Comparison of ENCODE assay signal across 8 cellular contexts in the genomic region with DNA sequence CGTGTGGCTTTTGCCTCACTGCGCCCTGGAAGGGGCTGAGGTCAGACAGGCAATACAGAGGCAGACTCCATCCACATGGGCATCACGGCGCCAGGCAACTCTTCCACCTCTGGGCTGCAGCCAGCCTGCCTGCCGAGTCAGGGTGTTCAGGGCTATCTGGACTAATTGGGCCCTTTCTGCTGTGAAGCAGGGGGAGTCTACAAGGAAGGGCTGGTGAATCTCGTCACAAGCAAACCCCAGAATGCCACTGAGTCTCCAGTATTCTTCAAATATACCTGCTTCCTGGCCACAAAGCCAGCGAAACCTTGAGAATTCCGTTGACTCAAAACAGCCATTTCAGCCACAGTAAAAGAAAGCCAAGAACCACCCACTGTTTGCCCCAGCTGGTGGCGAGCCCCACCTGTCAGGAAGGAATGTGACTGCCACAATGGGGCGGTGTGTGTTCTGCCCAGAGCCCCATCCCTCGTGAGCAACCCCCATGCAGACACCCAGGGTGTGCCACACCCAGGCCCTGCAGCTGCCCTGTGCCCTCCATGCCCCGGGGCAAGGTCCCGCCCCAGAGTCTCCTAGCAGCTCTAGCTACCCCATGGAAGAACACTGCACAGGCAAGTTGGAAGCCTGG.
A peak's percentile ranks its signal among the peaks of the same experiment; 100 is the strongest.
DNase-seq lines count a peak whose midpoint lies in the region; ATAC-seq and TF ChIP-seq lines count a peak whose summit lies in the region.

No MANE protein-coding gene starts in this region.

- H3K4me3 Mint-ChIP-seq in activated T-cell treated with anti-CD3 and anti-CD28 coated beads, Interleukin-2, amount 50 U/mL, for 72 hours: peak overlapping the region; percentile 46 to 56
- no peak overlapping the region for H3K4me3 Mint-ChIP-seq in neural progenitor cell
- H3K4me3 Mint-ChIP-seq in HFFc6: no peak overlapping the region

- H3K36me3 Mint-ChIP-seq in activated T-cell treated with anti-CD3 and anti-CD28 coated beads, Interleukin-2, amount 50 U/mL, for 72 hours (ENCODE audit: insufficient read depth in 2 of 2): no peaks in the 10 kb centered on the region
- peaks cover 7% of the 10 kb centered on the region for H3K36me3 Mint-ChIP-seq in neural progenitor cell
- H3K36me3 Mint-ChIP-seq in HFFc6 (ENCODE audit: low read depth): no peaks in the 10 kb centered on the region

- TF ChIP-seq CTCF in neural progenitor cell (IDR thresholded peaks at IDR 0.05) (no peak), HFFc6 (IDR thresholded peaks at IDR 0.05) (no peak)

- DNase-seq in activated naive CD4-positive, alpha-beta T cell treated with Interleukin-2 at 50 U/mL for 16 hours: peak; percentile 64
- no peak for DNase-seq in activated naive CD4-positive, alpha-beta T cell treated with anti-CD3 and anti-CD28 coated beads, Interleukin-2, amount 50 U/mL, for 16 hours
- DNase-seq in activated T-cell treated with anti-CD3 and anti-CD28 coated beads, Interleukin-2, amount 50 U/mL, for 72 hours: peak; percentile 54 to 65
- DNase-seq in neural progenitor cell (ENCODE audit: low spot score) (no peak), HFFc6 (no peak), AG20443 (ENCODE audit: low spot score) (no peak), NCI-H2171 treated with DMSO at 0.1 percent for 48 hours (lab: John Stamatoyannopoulos, UW) (no peak)

- H3K9ac ChIP-seq in neural progenitor cell: no peak overlapping the region

- peaks cover 26% of the 10 kb centered on the region for H3K4me1 ChIP-seq in neural progenitor cell

- no peaks in the 10 kb centered on the region for H3K9me3 ChIP-seq in neural progenitor cell (ENCODE audit: low read depth)

- peaks cover 61% of the 10 kb centered on the region for H4K20me1 ChIP-seq in neural progenitor cell (ENCODE audit: low read depth)

- H3K4me3 ChIP-seq in neural progenitor cell: no peak overlapping the region

- peak overlapping the region; percentile 21 for H3K4me2 ChIP-seq in neural progenitor cell

- H2AFZ ChIP-seq in neural progenitor cell (replicated peaks): no peak overlapping the region

- peak; percentile 72 for ATAC-seq in HG03457 (IDR thresholded peaks at IDR 0.05; ENCODE audit: unreplicated experiment)
- peak; percentile 83 to 87 for ATAC-seq in activated T-cell treated with anti-CD3 and anti-CD28 coated beads, Interleukin-2, amount 50 U/mL, for 72 hours (replicated peaks in 1 of 2)

- no peaks in the 10 kb centered on the region for H3K79me2 ChIP-seq in neural progenitor cell (ENCODE audit: low read depth)

- no peaks in the 10 kb centered on the region for H3K27me3 ChIP-seq in neural progenitor cell

- H3K27ac ChIP-seq in neural progenitor cell: no peak overlapping the region

- H3F3A ChIP-seq in neural progenitor cell (ENCODE audit: low read depth): no peaks in the 10 kb centered on the region

- H3K27ac Mint-ChIP-seq in activated T-cell treated with anti-CD3 and anti-CD28 coated beads, Interleukin-2, amount 50 U/mL, for 72 hours: no peak overlapping the region
- H3K27ac Mint-ChIP-seq in neural progenitor cell (no peak overlapping the region), HFFc6 (no peak overlapping the region)

- no peaks in the 10 kb centered on the region for H3K9me3 Mint-ChIP-seq in activated T-cell treated with anti-CD3 and anti-CD28 coated beads, Interleukin-2, amount 50 U/mL, for 72 hours
- H3K9me3 Mint-ChIP-seq in neural progenitor cell (no peaks in the 10 kb centered on the region), HFFc6 (no peaks in the 10 kb centered on the region)

- H3K4me1 Mint-ChIP-seq in activated T-cell treated with anti-CD3 and anti-CD28 coated beads, Interleukin-2, amount 50 U/mL, for 72 hours (ENCODE audit: low read depth): peaks cover 30% of the 10 kb centered on the region
- peaks cover 22% of the 10 kb centered on the region for H3K4me1 Mint-ChIP-seq in neural progenitor cell
- H3K4me1 Mint-ChIP-seq in HFFc6 (ENCODE audit: low read depth): no peaks in the 10 kb centered on the region

- H3K36me3 ChIP-seq in neural progenitor cell: no peaks in the 10 kb centered on the region

- H3K27me3 Mint-ChIP-seq in activated T-cell treated with anti-CD3 and anti-CD28 coated beads, Interleukin-2, amount 50 U/mL, for 72 hours (ENCODE audit: low read depth): peaks cover 12% of the 10 kb centered on the region
- H3K27me3 Mint-ChIP-seq in neural progenitor cell (ENCODE audit: insufficient read depth, low read depth) (no peaks in the 10 kb centered on the region), HFFc6 (ENCODE audit: insufficient read depth) (0 out of 2 replicates have a peak, but pooled peaks cover 3% of the 10 kb centered on the region)

Comparison
In these comparisons a context has a peak if more than half of its experiments do, and no peak if none do; other contexts are left out.
1. DNase-seq: peak in activated naive CD4-positive, alpha-beta T cell treated with Interleukin-2 at 50 U/mL for 16 hours (single experiment) and activated T-cell treated with anti-CD3 and anti-CD28 coated beads, Interleukin-2, amount 50 U/mL, for 72 hours (2 of 2); none in activated naive CD4-positive, alpha-beta T cell treated with anti-CD3 and anti-CD28 coated beads, Interleukin-2, amount 50 U/mL, for 16 hours (single experiment), neural progenitor cell (single experiment), HFFc6 (single experiment), AG20443 (single experiment) and NCI-H2171 treated with DMSO at 0.1 percent for 48 hours (single experiment).
2. H3K4me3 Mint-ChIP-seq: peak in activated T-cell treated with anti-CD3 and anti-CD28 coated beads, Interleukin-2, amount 50 U/mL, for 72 hours (2 of 2); none in neural progenitor cell (single experiment) and HFFc6 (single experiment).